8 cellular contexts compared by ENCODE assay signal in genomic region chr19:13102666-13103584, GRCh38. TPM values are rescaled to one million over a fixed set of nuclear protein-coding genes. Genes with fewer than 3 reads are reported as not detected.
DNase-seq lines count a peak whose midpoint lies in the region; TF ChIP-seq lines count a peak whose summit lies in the region.

LYL1 (minus strand) TSS chr19:13102858; CDS start chr19:13101171, 1,687 bp downstream.

- no peak within 1 kb of the TSS for H2AFZ ChIP-seq in GM23248

- TF ChIP-seq POLR2A in Peyer's patch (IDR thresholded peaks at IDR 0.05) (peak in 1 of 2 donors; percentile 12), lower leg skin (IDR thresholded peaks at IDR 0.05) (no peak), suprapubic skin (IDR thresholded peaks at IDR 0.05) (no peak)

- no peaks in the 10 kb centered on the region; the same call in 1 of the 2 replicates for H3K79me2 ChIP-seq in GM23248 (ENCODE audit: insufficient read depth)

- H3K9me2 ChIP-seq in GM23248 (ENCODE audit: insufficient read depth), result no peaks in the 10 kb centered on the region

- 11% methylated on average over 36 to 40 of the region's 47 CpGs for WGBS in GM23248 (ENCODE audit: low coverage in 1 of 2, low lambda C conversion rate in 2 of 2, missing lambda C conversion rate in 2 of 2), 2 experiments
- 3 to 8% methylated on average over 12 to 19 of the region's 47 CpGs for WGBS in lower leg skin, 2 donors
- WGBS in suprapubic skin, result 4% methylated on average over 4 of the region's 47 CpGs

- CTCF ChIA-PET in GM10248 (lab: Yijun Ruan, JAX), result interaction anchor here (1.3 to 4.2 kb wide), 6 partner anchors 8 to 341 kb away, joined by 3 to 26 read pairs (median 8); partner anchors contain the start of genes DAND5 and FARSA

- 0 out of 2 replicates have a peak, but pooled peaks cover 7% of the 10 kb centered on the region for H3F3A ChIP-seq in GM23248 (ENCODE audit: insufficient read depth)

- in situ Hi-C loops in GM23248 (cut with MboI), result no loop called here

- H3K36me3 ChIP-seq in GM23248 (ENCODE audit: low read depth) (no peaks in the 10 kb centered on the region), Peyer's patch (no peaks in the 10 kb centered on the region), suprapubic skin (peaks cover 7% of the 10 kb centered on the region)

- DNase-seq in GM10248 (ENCODE audit: extremely low spot score) (peak; percentile 81), GM23248 (no peak), Peyer's patch (peak; percentile 69 to 91 (median 84)), choroid plexus epithelial cell (ENCODE audit: low read depth) (no peak), lower leg skin (ENCODE audit: low spot score in 2 of 2) (peak in 1 of 2 donors; percentile 96), suprapubic skin (ENCODE audit: low spot score in 2 of 2) (no peak), NCI-H446 treated with DMSO at 0.1 percent for 48 hours (lab: John Stamatoyannopoulos, UW) (no peak), cerebellum (ENCODE audit: low spot score) (no peak)

- H3K9me3 ChIP-seq in GM23248 (ENCODE audit: low read depth) (no peaks in the 10 kb centered on the region), Peyer's patch (no peaks in the 10 kb centered on the region), suprapubic skin (no peaks in the 10 kb centered on the region)

- POLR2A ChIA-PET in GM10248 (lab: Yijun Ruan, JAX), result interaction anchor here (0.6 kb wide), 1 partner anchor 88 kb away, joined by 3 read pairs; no protein-coding TSS in a partner anchor

- intact Hi-C loops in lower leg skin (cut with DNase I; ENCODE audit: low total_unique reads), result no loop called here

- H3K4me1 ChIP-seq in GM23248 (ENCODE audit: insufficient read depth), result peaks cover under 1% of the 10 kb centered on the region; the same call in 1 of the 2 replicates
- H3K4me1 ChIP-seq in Peyer's patch, result peaks cover 3 to 52% (median 28%) of the 10 kb centered on the region in 4 donors
- H3K4me1 ChIP-seq in suprapubic skin, result peaks cover 51% of the 10 kb centered on the region

- H3K4me3 ChIP-seq in GM23248 (peak within 1 kb of the TSS; percentile 14), Peyer's patch (peak within 1 kb of the TSS; percentile 47 to 66 (median 54)), choroid plexus epithelial cell (ENCODE audit: low read depth, low read length) (peak within 1 kb of the TSS; percentile 41), lower leg skin (ENCODE audit: low read depth, poor library complexity, severe bottlenecking) (peak within 1 kb of the TSS; percentile 23), suprapubic skin (peak within 1 kb of the TSS; percentile 53)

- peak within 1 kb of the TSS; percentile 50 for H3K9ac ChIP-seq in GM23248

- peak within 1 kb of the TSS; percentile 8 for H3K4me2 ChIP-seq in GM23248 (ENCODE audit: unreplicated experiment)

- TF ChIP-seq CTCF in GM10248 (IDR thresholded peaks at IDR 0.05; ENCODE audit: control extremely low read depth, extremely low read depth, low read depth, missing control alignments) (no peak), Peyer's patch (IDR thresholded peaks at IDR 0.05) (no peak), choroid plexus epithelial cell (conservative IDR thresholded peaks at IDR 0.05; ENCODE audit: low read depth, low read length) (no peak), lower leg skin (IDR thresholded peaks at IDR 0.05) (no peak), suprapubic skin (IDR thresholded peaks at IDR 0.05) (no peak)

- H3K27ac ChIP-seq in GM23248, result no peak within 1 kb of the TSS
- peak within 1 kb of the TSS; percentile 65 to 92 (median 80) for H3K27ac ChIP-seq in Peyer's patch
- H3K27ac ChIP-seq in suprapubic skin, result peak within 1 kb of the TSS; percentile 71

- no peaks in the 10 kb centered on the region for H4K20me1 ChIP-seq in GM23248 (ENCODE audit: insufficient read depth)

- TF ChIP-seq EP300 in suprapubic skin (IDR thresholded peaks at IDR 0.05), result no peak

- H3K27me3 ChIP-seq in GM23248 (replicated peaks; ENCODE audit: insufficient read depth) (no peaks in the 10 kb centered on the region), Peyer's patch (no peaks in the 10 kb centered on the region), suprapubic skin (no peaks in the 10 kb centered on the region)

RNA-seq across cellular contexts. Expression of gene LYL1, which starts in this region (rescaled TPM):
- not detected in 2 replicates for total RNA-seq in GM23248 (2014; rRNA removed; shearing (Covaris generic))
- 0.18 TPM in 1 of 2 replicates, not detected in the other for polyA plus RNA-seq in GM23248 (2016; fragmentation: Nextera tagmentation; extraction: Ambion mirVana)
- total RNA-seq in Peyer's patch, result 10 to 100 TPM in 1 of 4 donors, 1 to 10 TPM in 3; 1.2 to 21.5 (median 4.9) TPM
- 1 to 10 TPM; 4.9 to 8.3 (median 7.0) TPM for total RNA-seq in lower leg skin
- total RNA-seq in suprapubic skin, result 1 to 10 TPM; 1.5 to 2.7 (median 2.2) TPM
- 3.1 TPM for total RNA-seq in cerebellum

Comparison
In these comparisons a context has a peak if more than half of its experiments do, and no peak if none do; other contexts are left out.
1. DNase-seq: peak in GM10248 (single experiment) and Peyer's patch (3 of 3); none in GM23248 (single experiment), choroid plexus epithelial cell (single experiment), suprapubic skin (0 of 2), NCI-H446 treated with DMSO at 0.1 percent for 48 hours (single experiment) and cerebellum (single experiment).
2. Peak in every context shown above with its lines, with median percentiles within 50 percentile points of each other: H3K4me3 ChIP-seq.